In genomic region chr17:50177983-50178834, GRCh38 we compare ENCODE assay signal across 8 cellular contexts. TPM values are rescaled to one million over a fixed set of nuclear protein-coding genes. Genes with fewer than 3 reads are reported as not detected.
DNase-seq lines count a peak whose midpoint lies in the region; ATAC-seq and TF ChIP-seq lines count a peak whose summit lies in the region.

No MANE protein-coding gene starts in this region.

- CTCF ChIA-PET in PC-9 (lab: Charles Lee) = interaction anchor here (0.6 to 1.6 kb wide), 8 partner anchors 9 to 541 kb away, joined by 3 to 11 read pairs (median 4); partner anchors contain the start of genes LUC7L3 and TMEM92
- CTCF ChIA-PET in activated naive CD4-positive, alpha-beta T cell treated with anti-CD3 and anti-CD28 coated beads, Interleukin-2, amount 10 ng/mL, durations not matched to agents 7 days and 5 days (lab: Charles Lee) = interaction anchor here (0.8 to 3.3 kb wide), 18 partner anchors 9 to 155 kb away, joined by 3 to 32 read pairs (median 6); partner anchors contain the start of gene PDK2

- H3K4me1 ChIP-seq in PC-9 (replicated peaks; ENCODE audit: insufficient read depth) (peaks cover 18% of the 10 kb centered on the region), gastroesophageal sphincter (peaks cover 0 to 67% (median 34%) of the 10 kb centered on the region in 3 donors)

- no TSS peak for BruUV-seq in PC-9 (replicated peaks; lab: Mats Ljungman, UMichigan)

- H3K4me3 Mint-ChIP-seq in activated naive CD4-positive, alpha-beta T cell treated with anti-CD3 and anti-CD28 coated beads, Interleukin-2, amount 10 ng/mL, durations not matched to agents 7 days and 5 days = no peak overlapping the region

- DNase-seq in GM04504 (ENCODE audit: low read depth) = peak; percentile 96
- DNase-seq in PC-9 = peak; percentile 92 to 93
- DNase-seq in activated naive CD4-positive, alpha-beta T cell treated with anti-CD3 and anti-CD28 coated beads, Interleukin-2, amount 10 ng/mL, durations not matched to agents 7 days and 5 days = peak; percentile 63
- peak in 38 of 56 donors; percentile 8 to 79 (median 46) for DNase-seq in nucleus accumbens (lab: John Stamatoyannopoulos, UW)
- no peak for DNase-seq in pons (ENCODE audit: low spot score)

- peak; percentile 18 to 24 for TF ChIP-seq POLR2A in gastroesophageal sphincter (IDR thresholded peaks at IDR 0.05)

- TF ChIP-seq CTCF in PC-9 (conservative IDR thresholded peaks at IDR 0.05) (peak; percentile 76), gastroesophageal sphincter (IDR thresholded peaks at IDR 0.05) (peak in 3 of 4 experiments; percentile 61 to 73 (median 61))

- H3K36me3 Mint-ChIP-seq in activated naive CD4-positive, alpha-beta T cell treated with anti-CD3 and anti-CD28 coated beads, Interleukin-2, amount 10 ng/mL, durations not matched to agents 7 days and 5 days = no peaks in the 10 kb centered on the region

- H3K4me1 Mint-ChIP-seq in activated naive CD4-positive, alpha-beta T cell treated with anti-CD3 and anti-CD28 coated beads, Interleukin-2, amount 10 ng/mL, durations not matched to agents 7 days and 5 days = peaks cover 20% of the 10 kb centered on the region

- peaks cover 64% of the 10 kb centered on the region for H3K27me3 Mint-ChIP-seq in activated naive CD4-positive, alpha-beta T cell treated with anti-CD3 and anti-CD28 coated beads, Interleukin-2, amount 10 ng/mL, durations not matched to agents 7 days and 5 days

- POLR2A ChIA-PET in PC-9 (lab: Charles Lee; ENCODE audit: unreplicated experiment) = interaction anchor here (0.8 kb wide), 1 partner anchor 325 kb away, joined by 4 read pairs; no protein-coding TSS in a partner anchor

- no peaks in the 10 kb centered on the region for H3K9me2 ChIP-seq in PC-9 (ENCODE audit: insufficient read depth)

- WGBS in gastroesophageal sphincter (ENCODE audit: low coverage in 1 of 2), 2 donors = 0% methylated on average over 4 of the region's 22 CpGs; no CpG with 5 or more reads in 1 of the 2 donors

- 0 out of 2 replicates have a peak overlapping the region, but pooled peaks have one; percentile 46 for H2AFZ ChIP-seq in PC-9

- H3K4me2 ChIP-seq in PC-9 = peak overlapping the region; percentile 70

- no peaks in the 10 kb centered on the region for H3K79me2 ChIP-seq in PC-9 (ENCODE audit: low read depth)

- TF ChIP-seq EP300 in gastroesophageal sphincter (IDR thresholded peaks at IDR 0.05) = no peak

- no peaks in the 10 kb centered on the region for H3K9me3 Mint-ChIP-seq in activated naive CD4-positive, alpha-beta T cell treated with anti-CD3 and anti-CD28 coated beads, Interleukin-2, amount 10 ng/mL, durations not matched to agents 7 days and 5 days

- no peaks in the 10 kb centered on the region for H4K20me1 ChIP-seq in PC-9 (ENCODE audit: insufficient read depth)

- ATAC-seq in HG03175 (IDR thresholded peaks at IDR 0.05; ENCODE audit: unreplicated experiment) (peak; percentile 61), gastroesophageal sphincter (peak; percentile 90), HG03469 (IDR thresholded peaks at IDR 0.05; ENCODE audit: unreplicated experiment) (no peak)

- H3K27me3 ChIP-seq in PC-9 (ENCODE audit: insufficient read depth, low read depth) (no peaks in the 10 kb centered on the region), gastroesophageal sphincter (no peaks in the 10 kb centered on the region)

- H3K27ac Mint-ChIP-seq in activated naive CD4-positive, alpha-beta T cell treated with anti-CD3 and anti-CD28 coated beads, Interleukin-2, amount 10 ng/mL, durations not matched to agents 7 days and 5 days = no peak overlapping the region

- peak overlapping the region; percentile 32 for H3K27ac ChIP-seq in PC-9
- peak overlapping the region; percentile 64 to 87 (median 86) for H3K27ac ChIP-seq in gastroesophageal sphincter

- peaks cover 31% of the 10 kb centered on the region for H3F3A ChIP-seq in PC-9 (ENCODE audit: insufficient read depth, low read depth)

- H3K36me3 ChIP-seq in PC-9 (ENCODE audit: low read depth) (no peaks in the 10 kb centered on the region), gastroesophageal sphincter (peaks cover 0 to 4% of the 10 kb centered on the region in 2 donors)

- intact Hi-C loops in PC-9 (cut with micrococcal nuclease; ENCODE audit: unreplicated experiment) = loop anchor here (1.0 kb wide), 1 partner anchor 21 kb away; no protein-coding TSS in a partner anchor

- no peaks in the 10 kb centered on the region for H3K9me3 ChIP-seq in PC-9 (ENCODE audit: insufficient read depth, low read depth)
- no peaks in the 10 kb centered on the region for H3K9me3 ChIP-seq in gastroesophageal sphincter

- H3K4me3 ChIP-seq in PC-9 (peak overlapping the region; percentile 5; the same call in 1 of the 2 replicates), gastroesophageal sphincter (peak overlapping the region in 1 of 2 donors; percentile 6)

RNA-seq across cellular contexts. Expression of gene SGCA, which starts 12.4 kb away (rescaled TPM):
- total RNA-seq in PC-9 (2021) = not detected in 2 replicates
- 100 to 1,000 TPM in 2 of 4 donors, 10 to 100 TPM in 2; 58.1 to 145 (median 93.4) TPM for total RNA-seq in gastroesophageal sphincter

RNA-seq across cellular contexts. Expression of gene COL1A1, which starts 23.2 kb away (rescaled TPM):
- total RNA-seq in PC-9 (2021) (20.7 and 29.5 TPM in 2 replicates), gastroesophageal sphincter (10 to 100 TPM; 14.6 to 92.9 (median 69.7) TPM)

RNA-seq across cellular contexts. Expression of gene PPP1R9B, which starts 27.7 kb away (rescaled TPM):
- total RNA-seq in PC-9 (2021) (34.0 and 35.8 TPM in 2 replicates), gastroesophageal sphincter (10 to 100 TPM; 23.3 to 38.1 (median 30.8) TPM)

RNA-seq across cellular contexts. Expression of gene SAMD14, which starts 48.2 kb away (rescaled TPM):
- 0.17 and 0.73 TPM in 2 replicates for total RNA-seq in PC-9 (2021)
- 1 to 10 TPM; 1.3 to 2.8 (median 2.3) TPM for total RNA-seq in gastroesophageal sphincter

Comparison
In these comparisons a context has a peak if more than half of its experiments do, and no peak if none do; other contexts are left out.
1. RNA of gene SGCA, which starts 12.4 kb away (total RNA-seq): 58.1 to 145 TPM in gastroesophageal sphincter; not detected in PC-9; every median in the first group is over 10 times any median in the second.